In the genomic region with DNA sequence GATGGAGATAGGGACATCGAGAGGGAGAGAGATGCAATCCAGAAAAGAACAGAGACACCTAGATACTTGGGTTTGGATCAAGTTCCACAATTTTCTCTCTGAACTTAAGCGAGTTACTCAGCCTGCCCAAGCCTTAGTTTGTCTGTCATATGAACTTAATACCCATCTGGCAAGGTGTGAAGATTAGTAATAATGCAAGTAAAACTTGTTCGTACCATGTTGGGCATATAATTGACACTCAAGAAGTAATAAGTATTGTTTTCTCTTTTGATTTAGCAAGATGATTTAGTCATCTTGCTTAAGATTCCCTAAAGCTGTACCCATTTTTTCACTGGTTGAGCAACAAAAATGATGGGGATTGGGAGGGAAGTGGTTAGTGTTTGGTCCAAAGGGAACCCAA, we compare ENCODE assay signal across 16 cellular contexts. TPM values are rescaled to one million over a fixed set of nuclear protein-coding genes. Genes with fewer than 3 reads are reported as not detected.
DNase-seq lines count a peak whose midpoint lies in the region; ATAC-seq, FAIRE-seq and TF ChIP-seq lines count a peak whose summit lies in the region.
"Had no signal": no experiment of that assay in that cellular context is flagged by ENCODE, and none has a peak within 500 bp of the region (broad histone marks: within the 10 kb centered on the region; RNA-seq: fewer than 3 reads in every experiment).

No MANE protein-coding gene starts in this region.

- CTCF ChIA-PET in IMR-90 (lab: Yijun Ruan, JAX): no interaction called here

- no peaks in the 10 kb centered on the region for H3K9me1 ChIP-seq in IMR-90 (ENCODE audit: insufficient read depth, low read length)

- H2BK20ac ChIP-seq in IMR-90 (ENCODE audit: low read depth, low read length): no peak overlapping the region

- H4K5ac ChIP-seq in IMR-90 (ENCODE audit: low read depth, low read length): no peak overlapping the region

- H2BK15ac ChIP-seq in IMR-90 (ENCODE audit: low read depth, low read length): no peak overlapping the region

- no peak overlapping the region for H3K4me3 ChIP-seq in GM12865 (ENCODE audit: low read depth, low read length)
- no peak overlapping the region for H3K4me3 ChIP-seq in IMR-90 (ENCODE audit: insufficient read depth, low read depth, low read length)
- H3K4me3 ChIP-seq in bronchial epithelial cell (ENCODE audit: low read depth, low read length): no peak overlapping the region
- no peak overlapping the region for H3K4me3 ChIP-seq in neural progenitor cell

- peak overlapping the region; percentile 53 for H2BK5ac ChIP-seq in IMR-90 (ENCODE audit: low read depth, low read length, poor library complexity, severe bottlenecking)

- no peak for ATAC-seq in IMR-90 (ENCODE audit: low read depth)
- ATAC-seq in HG02970 (IDR thresholded peaks at IDR 0.05; ENCODE audit: low FRiP score, unreplicated experiment): no peak

- H3K4me1 Mint-ChIP-seq in neural progenitor cell: peaks cover 18% of the 10 kb centered on the region

- H3K36me3 ChIP-seq in IMR-90 (ENCODE audit: control insufficient read depth, insufficient read depth, low read length): peaks cover 6% of the 10 kb centered on the region
- H3K36me3 ChIP-seq in bronchial epithelial cell (ENCODE audit: control insufficient read depth, insufficient read depth, low read length): no peaks in the 10 kb centered on the region
- no peaks in the 10 kb centered on the region for H3K36me3 ChIP-seq in neural progenitor cell
- H3K36me3 ChIP-seq: BE2C, brain microvascular endothelial cell had no signal

- H4K20me1 ChIP-seq in IMR-90 (ENCODE audit: insufficient read depth, low read length) (peaks cover 20% of the 10 kb centered on the region), neural progenitor cell (ENCODE audit: low read depth) (peaks cover 89% of the 10 kb centered on the region)

- H2AK9ac ChIP-seq in IMR-90 (replicated peaks; ENCODE audit: low read depth, low read length, poor library complexity): no peak overlapping the region

- H3K56ac ChIP-seq in IMR-90 (ENCODE audit: extremely low read depth, insufficient read depth, low read length): no peak overlapping the region

- H3K27me3 ChIP-seq in IMR-90 (ENCODE audit: control insufficient read depth, insufficient read depth, low read length): no peaks in the 10 kb centered on the region
- no peaks in the 10 kb centered on the region for H3K27me3 ChIP-seq in bronchial epithelial cell (ENCODE audit: control insufficient read depth, insufficient read depth, low read length)
- H3K27me3 ChIP-seq in neural progenitor cell: no peaks in the 10 kb centered on the region
- H3K27me3 ChIP-seq: BE2C, brain microvascular endothelial cell had no signal

- H3K14ac ChIP-seq in IMR-90 (replicated peaks; ENCODE audit: low read depth, low read length): no peak overlapping the region

- H3K27ac Mint-ChIP-seq in neural progenitor cell: peak overlapping the region; percentile 26
- H3K27ac Mint-ChIP-seq: activated B cell treated with CpG ODN at 0.5 μM for 24 hours had no signal

- no peak overlapping the region for H3K27ac ChIP-seq in IMR-90 (ENCODE audit: insufficient read depth, low read length)
- peak overlapping the region; percentile 74 for H3K27ac ChIP-seq in neural progenitor cell
- H3K27ac ChIP-seq: brain microvascular endothelial cell, KMS-11 had no signal

- FAIRE-seq in bronchial epithelial cell (lab: Jason Lieb, UNC): no peak
- no peak for FAIRE-seq in GM12892 (lab: Jason Lieb, UNC)

- dilution Hi-C loops in IMR-90 (cut with HindIII; ENCODE audit: low sequenced_read_pairs, unreplicated experiment): no loop called here

- H3K79me2 ChIP-seq in neural progenitor cell (ENCODE audit: low read depth): peaks cover 100% of the 10 kb centered on the region

- H4K8ac ChIP-seq in IMR-90 (ENCODE audit: low read depth in 2 of 2, low read length in 2 of 2): no peak overlapping the region

- H3K9ac ChIP-seq in IMR-90 (ENCODE audit: low read depth, low read length) (no peak overlapping the region), neural progenitor cell (no peak overlapping the region)
- H3K9ac ChIP-seq: KMS-11 had no signal

- H3K4me3 Mint-ChIP-seq in neural progenitor cell: no peak overlapping the region
- H3K4me3 Mint-ChIP-seq: activated B cell treated with CpG ODN at 0.5 μM for 24 hours had no signal

- peak overlapping the region; percentile 5; the same call in 1 of the 2 replicates for H3K4me2 ChIP-seq in IMR-90 (ENCODE audit: low read depth, low read length)
- no peak overlapping the region for H3K4me2 ChIP-seq in neural progenitor cell
- H3K4me2 ChIP-seq: KMS-11 had no signal

- H3F3A ChIP-seq in neural progenitor cell (ENCODE audit: low read depth): no peaks in the 10 kb centered on the region

- H4K91ac ChIP-seq in IMR-90 (ENCODE audit: insufficient read depth, low read depth, low read length): no peak overlapping the region

- no peak for TF ChIP-seq CTCF in GM12865 (IDR thresholded peaks at IDR 0.05; ENCODE audit: insufficient read depth, low read depth, low read length, missing control alignments)
- no peak for TF ChIP-seq CTCF in IMR-90 (conservative IDR thresholded peaks at IDR 0.05; ENCODE audit: low read depth, low read length)
- no peak for TF ChIP-seq CTCF in bronchial epithelial cell (IDR thresholded peaks at IDR 0.05; ENCODE audit: insufficient read depth, low read length, severe bottlenecking)
- no peak for TF ChIP-seq CTCF in neural progenitor cell (IDR thresholded peaks at IDR 0.05)

- H2AFZ ChIP-seq in IMR-90 (replicated peaks; ENCODE audit: low read length, poor library complexity) (no peak overlapping the region), neural progenitor cell (replicated peaks) (no peak overlapping the region)

- H2AK5ac ChIP-seq in IMR-90 (ENCODE audit: low read depth, low read length): no peak overlapping the region

- no peak for TF ChIP-seq RAD21 in IMR-90 (IDR thresholded peaks at IDR 0.05; ENCODE audit: low read length)

- H3K18ac ChIP-seq in IMR-90 (ENCODE audit: low read depth, low read length): no peak overlapping the region

- intact Hi-C loops in IMR-90 (cut with micrococcal nuclease): loop anchor here (5.0 kb wide), 1 partner anchor 44 kb away; no protein-coding TSS in a partner anchor

- H3K9me3 ChIP-seq in IMR-90 (ENCODE audit: control insufficient read depth, insufficient read depth, low read length) (no peaks in the 10 kb centered on the region), neural progenitor cell (ENCODE audit: low read depth) (no peaks in the 10 kb centered on the region)
- H3K9me3 ChIP-seq: BE2C had no signal

- DNase-seq in GM12865 (ENCODE audit: low read depth) (peak; percentile 46), IMR-90 (no peak), bronchial epithelial cell (ENCODE audit: low read depth) (peak; percentile 40), neural progenitor cell (ENCODE audit: low spot score) (no peak), NCI-H446 treated with DMSO at 0.1 percent for 48 hours (lab: John Stamatoyannopoulos, UW) (no peak), GM12892 (ENCODE audit: insufficient read length) (no peak)
- DNase-seq: activated B cell treated with CpG ODN at 0.5 μM for 24 hours; BE2C; brain microvascular endothelial cell; DMS153; NCI-H524 treated with DMSO at 0.1 percent for 48 hours; occipital lobe; stimulated activated CD4-positive, alpha-beta T cell treated with anti-CD3 and anti-CD28 coated beads, Interleukin-12 subunit alpha, Interleukin-12 subunit beta, amount 100 ng/mL, for 4 hours; SW 1271 had no signal

- in situ Hi-C loops in IMR-90 (cut with MboI; ENCODE audit: low sequenced_read_pairs): no loop called here

- TF ChIP-seq POLR2A in IMR-90 (IDR thresholded peaks at IDR 0.05; ENCODE audit: low read depth, low read length) (no peak), GM12892 (IDR thresholded peaks at IDR 0.05; ENCODE audit: low read depth, low read length) (no peak)

- no TSS peak for BruUV-seq in IMR-90 (replicated peaks; lab: Mats Ljungman, UMichigan)

- no peak overlapping the region; the same call in 1 of the 2 replicates for H3K23ac ChIP-seq in IMR-90 (ENCODE audit: low read depth, low read length)

- POLR2A ChIA-PET in IMR-90 (lab: Charles Lee; ENCODE audit: unreplicated experiment): no interaction called here

- no peak overlapping the region for H3K4ac ChIP-seq in IMR-90 (ENCODE audit: low read depth, low read length)

- H2BK120ac ChIP-seq in IMR-90 (ENCODE audit: low read depth, low read length): no peak overlapping the region

- H3K36me3 Mint-ChIP-seq in neural progenitor cell: peaks cover 9% of the 10 kb centered on the region

- H3K4me1 ChIP-seq in IMR-90 (ENCODE audit: control insufficient read depth, insufficient read depth, low read length) (peaks cover 4% of the 10 kb centered on the region), neural progenitor cell (peaks cover 17% of the 10 kb centered on the region)
- H3K4me1 ChIP-seq: BE2C had no signal

- H3K27me3 Mint-ChIP-seq in neural progenitor cell (ENCODE audit: insufficient read depth, low read depth): no peaks in the 10 kb centered on the region
- H3K27me3 Mint-ChIP-seq: activated B cell treated with CpG ODN at 0.5 μM for 24 hours had no signal

- WGBS in IMR-90 (ENCODE audit: extremely low coverage in 2 of 2, insufficient read length in 1 of 2), 2 experiments: no CpG with 5 or more reads among the region's 3 CpGs

- H3K79me1 ChIP-seq in IMR-90 (ENCODE audit: low read depth in 1 of 2, low read length in 2 of 2): peaks cover 20 to 48% of the 10 kb centered on the region in 2 experiments

- peaks cover 2% of the 10 kb centered on the region for H3K9me3 Mint-ChIP-seq in neural progenitor cell
- H3K9me3 Mint-ChIP-seq: activated B cell treated with CpG ODN at 0.5 μM for 24 hours had no signal

RNA-seq across cellular contexts. Expression of gene RABGAP1, which starts 7.5 kb away (rescaled TPM):
- 39.7 and 53.9 TPM in 2 replicates for total RNA-seq in IMR-90 (2012; rRNA removed)
- 17.2 and 20.0 TPM in 2 replicates for polyA plus RNA-seq in IMR-90 (2012; rRNA removed)
- 5.0 and 6.2 TPM in 2 replicates for polyA plus RNA-seq in IMR-90 (2012; cell fraction: cytosol; rRNA removed)
- 6.5 and 27.2 TPM in 2 replicates for polyA plus RNA-seq in IMR-90 (2012; cell fraction: nucleus; rRNA removed; ENCODE audit: low replicate concordance)
- 31.9 and 69.1 TPM in 2 replicates for total RNA-seq in bronchial epithelial cell
- 48.5 and 55.2 TPM in 2 replicates for total RNA-seq in neural progenitor cell (ENCODE audit: low replicate concordance)
- 13.2 TPM for polyA plus RNA-seq in GM12892 (2012; ENCODE audit: missing spikeins)

RNA-seq across cellular contexts. Expression of gene ZBTB26, which starts 17.0 kb away (rescaled TPM):
- total RNA-seq in IMR-90 (2012; rRNA removed) (5.8 and 6.1 TPM in 2 replicates), bronchial epithelial cell (2.3 and 2.4 TPM in 2 replicates), neural progenitor cell (ENCODE audit: low replicate concordance) (9.0 and 15.5 TPM in 2 replicates)
- polyA plus RNA-seq in IMR-90 (2012; rRNA removed): 2.3 and 3.1 TPM in 2 replicates
- polyA plus RNA-seq in IMR-90 (2012; cell fraction: cytosol; rRNA removed): 0.77 and 1.2 TPM in 2 replicates
- polyA plus RNA-seq in IMR-90 (2012; cell fraction: nucleus; rRNA removed; ENCODE audit: low replicate concordance): 0.79 and 8.2 TPM in 2 replicates
- polyA plus RNA-seq in GM12892 (2012; ENCODE audit: missing spikeins): 7.3 TPM

RNA-seq across cellular contexts. Expression of gene ZBTB6, which starts 35.2 kb away (rescaled TPM):
- total RNA-seq in IMR-90 (2012; rRNA removed) (11.7 and 16.7 TPM in 2 replicates), bronchial epithelial cell (14.3 and 15.3 TPM in 2 replicates), neural progenitor cell (ENCODE audit: low replicate concordance) (18.0 and 23.7 TPM in 2 replicates)
- 1.8 and 2.6 TPM in 2 replicates for polyA plus RNA-seq in IMR-90 (2012; rRNA removed)
- 0.31 and 0.33 TPM in 2 replicates for polyA plus RNA-seq in IMR-90 (2012; cell fraction: cytosol; rRNA removed)
- polyA plus RNA-seq in IMR-90 (2012; cell fraction: nucleus; rRNA removed; ENCODE audit: low replicate concordance): 0.15 and 0.88 TPM in 2 replicates
- 5.7 TPM for polyA plus RNA-seq in GM12892 (2012; ENCODE audit: missing spikeins)

RNA-seq across cellular contexts. Expression of gene RC3H2, which starts 43.2 kb away (rescaled TPM):
- total RNA-seq in IMR-90 (2012; rRNA removed) (55.5 and 58.4 TPM in 2 replicates), bronchial epithelial cell (43.2 and 63.6 TPM in 2 replicates), neural progenitor cell (ENCODE audit: low replicate concordance) (49.9 and 56.7 TPM in 2 replicates)
- polyA plus RNA-seq in IMR-90 (2012; rRNA removed): 14.7 and 14.9 TPM in 2 replicates
- polyA plus RNA-seq in IMR-90 (2012; cell fraction: cytosol; rRNA removed): 4.9 and 5.5 TPM in 2 replicates
- polyA plus RNA-seq in IMR-90 (2012; cell fraction: nucleus; rRNA removed; ENCODE audit: low replicate concordance): 4.7 and 24.6 TPM in 2 replicates
- 11.6 TPM for polyA plus RNA-seq in GM12892 (2012; ENCODE audit: missing spikeins)

Comparison
In these comparisons a context has a peak if more than half of its experiments do, and no peak if none do; other contexts are left out.
1. DNase-seq: peak in GM12865 (single experiment) and bronchial epithelial cell (single experiment); none in IMR-90 (single experiment), neural progenitor cell (single experiment), NCI-H446 treated with DMSO at 0.1 percent for 48 hours (single experiment) and GM12892 (single experiment).